ENCODE assay signal across 9 cellular contexts in the genomic region with DNA sequence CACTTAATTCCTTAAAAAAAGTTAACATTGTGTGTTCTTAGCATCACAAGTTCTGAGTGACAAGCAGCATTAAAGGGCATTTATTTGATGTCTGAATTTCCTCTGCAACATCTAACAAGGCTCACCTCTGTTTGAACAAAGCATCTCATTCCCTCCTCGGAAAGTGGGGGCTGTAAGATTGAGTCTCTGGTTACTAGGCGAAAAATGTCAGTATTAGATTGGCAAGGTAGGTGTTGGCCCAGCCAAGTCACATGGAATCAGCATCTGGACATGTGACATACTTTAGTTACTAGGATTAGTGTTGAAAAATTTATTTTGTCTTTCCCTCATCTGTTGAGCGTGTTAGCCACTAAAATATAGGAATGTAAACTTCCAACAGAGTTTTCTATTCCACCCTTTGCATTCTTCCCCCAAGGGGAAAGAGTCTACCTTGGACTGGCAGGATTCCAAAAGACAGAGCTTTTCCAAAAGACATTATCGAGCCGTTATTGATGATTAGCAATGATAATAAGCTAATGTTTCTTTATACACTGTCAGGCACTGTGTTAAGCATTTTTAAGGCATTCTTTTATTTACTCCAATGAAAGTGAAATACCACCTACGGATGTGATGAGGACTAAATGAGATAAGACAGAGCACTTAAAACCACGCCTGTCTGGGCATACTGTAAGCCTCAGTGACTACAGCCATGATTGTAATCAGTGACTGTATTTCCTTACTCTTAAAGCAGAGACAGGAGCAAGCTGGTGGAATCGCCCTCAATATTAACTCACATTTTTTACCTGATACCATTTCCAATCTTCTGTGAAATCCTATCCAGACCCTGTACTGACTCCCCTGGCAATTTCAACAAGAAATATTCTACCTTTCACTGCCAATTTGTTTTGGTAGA.
DNase-seq lines count a peak whose midpoint lies in the region; ATAC-seq lines count a peak whose summit lies in the region.
"Had no signal": no experiment of that assay in that cellular context is flagged by ENCODE, and none has a peak within 500 bp of the region (broad histone marks: within the 10 kb centered on the region; RNA-seq: fewer than 3 reads in every experiment).

No MANE protein-coding gene starts in this region.

- H3K27ac Mint-ChIP-seq in CD8-positive, alpha-beta memory T cell, result peak overlapping the region in 2 of 8 donors; percentile 23 to 72

- no peak overlapping the region for H3K4me3 ChIP-seq in CD8-positive, alpha-beta memory T cell (ENCODE audit: low read length)

- H3K4me1 Mint-ChIP-seq in CD8-positive, alpha-beta memory T cell, result peaks cover 0 to 10% (median 8%) of the 10 kb centered on the region in 3 donors

- CTCF ChIA-PET in CD8-positive, alpha-beta memory T cell (lab: Charles Lee), result no interaction called here

- peak; percentile 78 for ATAC-seq in GM21528 (IDR thresholded peaks at IDR 0.05; ENCODE audit: low FRiP score, unreplicated experiment)

- H3K9me3 ChIP-seq in CD8-positive, alpha-beta memory T cell (ENCODE audit: low read length), result no peaks in the 10 kb centered on the region

- H3K27me3 Mint-ChIP-seq in CD8-positive, alpha-beta memory T cell, result no peaks in the 10 kb centered on the region

- peaks cover 10% of the 10 kb centered on the region for H3K4me1 ChIP-seq in CD8-positive, alpha-beta memory T cell (ENCODE audit: insufficient read depth, low read length)

- DNase-seq in CD8-positive, alpha-beta memory T cell, result no peak
- DNase-seq in SK-N-DZ (ENCODE audit: low spot score) (peak; percentile 65), left kidney (ENCODE audit: low read depth, low spot score) (peak; percentile 17), NCI-H446 (lab: John Stamatoyannopoulos, UW) (no peak), iPS-NIHi11 (ENCODE audit: low spot score) (no peak), GF-D8 (lab: John Stamatoyannopoulos, UW) (no peak), COR-L47 (lab: John Stamatoyannopoulos, UW) (no peak)
- DNase-seq: NCI-H1694 treated with DMSO at 0.1 percent for 48 hours had no signal

- H3K4me3 Mint-ChIP-seq in CD8-positive, alpha-beta memory T cell, result peak overlapping the region in 1 of 7 donors; percentile 16

- H3K36me3 Mint-ChIP-seq in CD8-positive, alpha-beta memory T cell, result peaks cover 0 to 4% (median 0%) of the 10 kb centered on the region in 3 donors

- peaks cover 0 to 1% (median 0%) of the 10 kb centered on the region in 5 donors for H3K9me3 Mint-ChIP-seq in CD8-positive, alpha-beta memory T cell

- POLR2A ChIA-PET in CD8-positive, alpha-beta memory T cell (lab: Charles Lee), result no interaction called here

- no peaks in the 10 kb centered on the region for H3K27me3 ChIP-seq in CD8-positive, alpha-beta memory T cell (ENCODE audit: insufficient read depth, low read length, poor library complexity, severe bottlenecking)

- no peaks in the 10 kb centered on the region for H3K36me3 ChIP-seq in CD8-positive, alpha-beta memory T cell (ENCODE audit: insufficient read depth, low read length)

- peak overlapping the region; percentile 7 for H3K27ac ChIP-seq in CD8-positive, alpha-beta memory T cell (ENCODE audit: low read depth, low read length)

Comparison
In these comparisons a context has a peak if more than half of its experiments do, and no peak if none do; other contexts are left out.
1. DNase-seq: peak in SK-N-DZ (single experiment) and left kidney (single experiment); none in CD8-positive, alpha-beta memory T cell (0 of 5), NCI-H446 (0 of 2), iPS-NIHi11 (single experiment), GF-D8 (single experiment) and COR-L47 (single experiment).